In genomic region chr12:29164477-29165163, GRCh38 we compare ENCODE assay signal across 1 cellular context.
TF ChIP-seq lines count a peak whose summit lies in the region.

No MANE protein-coding gene starts in this region.

TF ChIP-seq in GM12878, 131 proteins besides CTCF, POLR2A, EP300 and RAD21 (continued from another document and continues in another):
- TF ChIP-seq, protein P1, sequence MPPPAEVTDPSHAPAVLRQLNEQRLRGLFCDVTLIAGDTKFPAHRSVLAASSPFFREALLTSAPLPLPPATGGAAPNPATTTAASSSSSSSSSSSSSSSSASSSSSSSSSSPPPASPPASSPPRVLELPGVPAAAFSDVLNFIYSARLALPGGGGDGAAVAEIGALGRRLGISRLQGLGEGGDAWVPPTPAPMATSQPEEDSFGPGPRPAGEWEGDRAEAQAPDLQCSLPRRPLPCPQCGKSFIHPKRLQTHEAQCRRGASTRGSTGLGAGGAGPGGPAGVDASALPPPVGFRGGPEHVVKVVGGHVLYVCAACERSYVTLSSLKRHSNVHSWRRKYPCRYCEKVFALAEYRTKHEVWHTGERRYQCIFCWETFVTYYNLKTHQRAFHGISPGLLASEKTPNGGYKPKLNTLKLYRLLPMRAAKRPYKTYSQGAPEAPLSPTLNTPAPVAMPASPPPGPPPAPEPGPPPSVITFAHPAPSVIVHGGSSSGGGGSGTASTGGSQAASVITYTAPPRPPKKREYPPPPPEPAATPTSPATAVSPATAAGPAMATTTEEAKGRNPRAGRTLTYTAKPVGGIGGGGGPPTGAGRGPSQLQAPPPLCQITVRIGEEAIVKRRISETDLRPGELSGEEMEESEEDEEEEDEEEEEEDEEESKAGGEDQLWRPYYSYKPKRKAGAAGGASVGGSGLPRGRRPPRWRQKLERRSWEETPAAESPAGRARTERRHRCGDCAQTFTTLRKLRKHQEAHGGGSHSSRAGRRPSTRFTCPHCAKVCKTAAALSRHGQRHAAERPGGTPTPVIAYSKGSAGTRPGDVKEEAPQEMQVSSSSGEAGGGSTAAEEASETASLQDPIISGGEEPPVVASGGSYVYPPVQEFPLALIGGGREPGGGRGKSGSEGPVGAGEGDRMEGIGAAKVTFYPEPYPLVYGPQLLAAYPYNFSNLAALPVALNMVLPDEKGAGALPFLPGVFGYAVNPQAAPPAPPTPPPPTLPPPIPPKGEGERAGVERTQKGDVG (CRISPR knock-in tag; IDR thresholded peaks at IDR 0.05): no peak
- TF ChIP-seq IRF5 (IDR thresholded peaks at IDR 0.05; ENCODE audit: borderline replicate concordance): no peak
- no peak for TF ChIP-seq TBL1XR1 (IDR thresholded peaks at IDR 0.05; ENCODE audit: low read depth, low read length)
- TF ChIP-seq, protein P2, sequence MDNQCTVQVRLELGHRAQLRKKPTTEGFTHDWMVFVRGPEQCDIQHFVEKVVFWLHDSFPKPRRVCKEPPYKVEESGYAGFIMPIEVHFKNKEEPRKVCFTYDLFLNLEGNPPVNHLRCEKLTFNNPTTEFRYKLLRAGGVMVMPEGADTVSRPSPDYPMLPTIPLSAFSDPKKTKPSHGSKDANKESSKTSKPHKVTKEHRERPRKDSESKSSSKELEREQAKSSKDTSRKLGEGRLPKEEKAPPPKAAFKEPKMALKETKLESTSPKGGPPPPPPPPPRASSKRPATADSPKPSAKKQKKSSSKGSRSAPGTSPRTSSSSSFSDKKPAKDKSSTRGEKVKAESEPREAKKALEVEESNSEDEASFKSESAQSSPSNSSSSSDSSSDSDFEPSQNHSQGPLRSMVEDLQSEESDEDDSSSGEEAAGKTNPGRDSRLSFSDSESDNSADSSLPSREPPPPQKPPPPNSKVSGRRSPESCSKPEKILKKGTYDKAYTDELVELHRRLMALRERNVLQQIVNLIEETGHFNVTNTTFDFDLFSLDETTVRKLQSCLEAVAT (IDR thresholded peaks at IDR 0.05): 0 out of 2 replicates have a peak, but pooled peaks have one; percentile 37
- TF ChIP-seq HDAC2 (IDR thresholded peaks at IDR 0.05): no peak
- no peak for TF ChIP-seq CBFB (IDR thresholded peaks at IDR 0.05; ENCODE audit: low read depth)
- no peak for TF ChIP-seq ZNF207 (IDR thresholded peaks at IDR 0.05; ENCODE audit: borderline replicate concordance)
- no peak for TF ChIP-seq SUPT20H (IDR thresholded peaks at IDR 0.05; ENCODE audit: borderline replicate concordance, control insufficient read depth, low read depth, low read length)
- TF ChIP-seq NR2C2 (IDR thresholded peaks at IDR 0.05; ENCODE audit: borderline replicate concordance, control insufficient read depth, insufficient read length, low read depth): no peak
- TF ChIP-seq LARP7 (IDR thresholded peaks at IDR 0.05): no peak
- TF ChIP-seq POLR2AphosphoS5 (IDR thresholded peaks at IDR 0.05; ENCODE audit: low read length): no peak
- no peak for TF ChIP-seq RCOR1 (conservative IDR thresholded peaks at IDR 0.05; ENCODE audit: low read depth, low read length)
- TF ChIP-seq REST (IDR thresholded peaks at IDR 0.05; ENCODE audit: low read depth, low read length): no peak
- TF ChIP-seq, protein P3, sequence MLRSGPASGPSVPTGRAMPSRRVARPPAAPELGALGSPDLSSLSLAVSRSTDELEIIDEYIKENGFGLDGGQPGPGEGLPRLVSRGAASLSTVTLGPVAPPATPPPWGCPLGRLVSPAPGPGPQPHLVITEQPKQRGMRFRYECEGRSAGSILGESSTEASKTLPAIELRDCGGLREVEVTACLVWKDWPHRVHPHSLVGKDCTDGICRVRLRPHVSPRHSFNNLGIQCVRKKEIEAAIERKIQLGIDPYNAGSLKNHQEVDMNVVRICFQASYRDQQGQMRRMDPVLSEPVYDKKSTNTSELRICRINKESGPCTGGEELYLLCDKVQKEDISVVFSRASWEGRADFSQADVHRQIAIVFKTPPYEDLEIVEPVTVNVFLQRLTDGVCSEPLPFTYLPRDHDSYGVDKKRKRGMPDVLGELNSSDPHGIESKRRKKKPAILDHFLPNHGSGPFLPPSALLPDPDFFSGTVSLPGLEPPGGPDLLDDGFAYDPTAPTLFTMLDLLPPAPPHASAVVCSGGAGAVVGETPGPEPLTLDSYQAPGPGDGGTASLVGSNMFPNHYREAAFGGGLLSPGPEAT (IDR thresholded peaks at IDR 0.05; ENCODE audit: low read depth): peak; percentile 74; the same call in 1 of the 2 replicates
- TF ChIP-seq MXI1 (IDR thresholded peaks at IDR 0.05; ENCODE audit: low read depth, low read length): peak; percentile 63; the same call in 1 of the 2 replicates
- TF ChIP-seq NFYA (IDR thresholded peaks at IDR 0.05; ENCODE audit: borderline replicate concordance, low read depth, low read length): no peak
- no peak for TF ChIP-seq IRF3 (IDR thresholded peaks at IDR 0.05)
- no peak for TF ChIP-seq GATAD2B (conservative IDR thresholded peaks at IDR 0.05; ENCODE audit: low read depth)
- TF ChIP-seq CBX5 (IDR thresholded peaks at IDR 0.05; ENCODE audit: low read depth): peak; percentile 85; the same call in 1 of the 2 replicates
- TF ChIP-seq, protein P4, sequence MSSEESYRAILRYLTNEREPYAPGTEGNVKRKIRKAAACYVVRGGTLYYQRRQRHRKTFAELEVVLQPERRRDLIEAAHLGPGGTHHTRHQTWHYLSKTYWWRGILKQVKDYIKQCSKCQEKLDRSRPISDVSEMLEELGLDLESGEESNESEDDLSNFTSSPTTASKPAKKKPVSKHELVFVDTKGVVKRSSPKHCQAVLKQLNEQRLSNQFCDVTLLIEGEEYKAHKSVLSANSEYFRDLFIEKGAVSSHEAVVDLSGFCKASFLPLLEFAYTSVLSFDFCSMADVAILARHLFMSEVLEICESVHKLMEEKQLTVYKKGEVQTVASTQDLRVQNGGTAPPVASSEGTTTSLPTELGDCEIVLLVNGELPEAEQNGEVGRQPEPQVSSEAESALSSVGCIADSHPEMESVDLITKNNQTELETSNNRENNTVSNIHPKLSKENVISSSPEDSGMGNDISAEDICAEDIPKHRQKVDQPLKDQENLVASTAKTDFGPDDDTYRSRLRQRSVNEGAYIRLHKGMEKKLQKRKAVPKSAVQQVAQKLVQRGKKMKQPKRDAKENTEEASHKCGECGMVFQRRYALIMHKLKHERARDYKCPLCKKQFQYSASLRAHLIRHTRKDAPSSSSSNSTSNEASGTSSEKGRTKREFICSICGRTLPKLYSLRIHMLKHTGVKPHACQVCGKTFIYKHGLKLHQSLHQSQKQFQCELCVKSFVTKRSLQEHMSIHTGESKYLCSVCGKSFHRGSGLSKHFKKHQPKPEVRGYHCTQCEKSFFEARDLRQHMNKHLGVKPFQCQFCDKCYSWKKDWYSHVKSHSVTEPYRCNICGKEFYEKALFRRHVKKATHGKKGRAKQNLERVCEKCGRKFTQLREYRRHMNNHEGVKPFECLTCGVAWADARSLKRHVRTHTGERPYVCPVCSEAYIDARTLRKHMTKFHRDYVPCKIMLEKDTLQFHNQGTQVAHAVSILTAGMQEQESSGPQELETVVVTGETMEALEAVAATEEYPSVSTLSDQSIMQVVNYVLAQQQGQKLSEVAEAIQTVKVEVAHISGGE (CRISPR knock-in tag; IDR thresholded peaks at IDR 0.05): no peak
- peak; percentile 68 for TF ChIP-seq MEF2B (IDR thresholded peaks at IDR 0.05; ENCODE audit: partially characterized antibody, poor library complexity, severe bottlenecking)
- TF ChIP-seq BMI1 (IDR thresholded peaks at IDR 0.05; ENCODE audit: borderline replicate concordance): peak; percentile 87
- no peak for TF ChIP-seq SREBF2 (IDR thresholded peaks at IDR 0.05; ENCODE audit: low read length)
- TF ChIP-seq, protein P5, sequence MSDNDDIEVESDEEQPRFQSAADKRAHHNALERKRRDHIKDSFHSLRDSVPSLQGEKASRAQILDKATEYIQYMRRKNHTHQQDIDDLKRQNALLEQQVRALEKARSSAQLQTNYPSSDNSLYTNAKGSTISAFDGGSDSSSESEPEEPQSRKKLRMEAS (IDR thresholded peaks at IDR 0.05; ENCODE audit: low read depth, low read length): no peak
- TF ChIP-seq BACH1 (IDR thresholded peaks at IDR 0.05; ENCODE audit: borderline replicate concordance): peak; percentile 91; the same call in 1 of the 2 replicates
- no peak for TF ChIP-seq SREBF1 (IDR thresholded peaks at IDR 0.05; ENCODE audit: low read length)
- TF ChIP-seq MTA2 (IDR thresholded peaks at IDR 0.05; ENCODE audit: low read depth): peak; percentile 94
- TF ChIP-seq, protein P6, sequence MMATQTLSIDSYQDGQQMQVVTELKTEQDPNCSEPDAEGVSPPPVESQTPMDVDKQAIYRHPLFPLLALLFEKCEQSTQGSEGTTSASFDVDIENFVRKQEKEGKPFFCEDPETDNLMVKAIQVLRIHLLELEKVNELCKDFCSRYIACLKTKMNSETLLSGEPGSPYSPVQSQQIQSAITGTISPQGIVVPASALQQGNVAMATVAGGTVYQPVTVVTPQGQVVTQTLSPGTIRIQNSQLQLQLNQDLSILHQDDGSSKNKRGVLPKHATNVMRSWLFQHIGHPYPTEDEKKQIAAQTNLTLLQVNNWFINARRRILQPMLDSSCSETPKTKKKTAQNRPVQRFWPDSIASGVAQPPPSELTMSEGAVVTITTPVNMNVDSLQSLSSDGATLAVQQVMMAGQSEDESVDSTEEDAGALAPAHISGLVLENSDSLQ (IDR thresholded peaks at IDR 0.05): 0 out of 2 replicates have a peak, but pooled peaks have one; percentile 5
- 0 out of 2 replicates have a peak, but pooled peaks have one; percentile 5 for TF ChIP-seq NR2C1 (IDR thresholded peaks at IDR 0.05)
- no peak for TF ChIP-seq CREB1 (IDR thresholded peaks at IDR 0.05; ENCODE audit: low read depth)
- TF ChIP-seq NFXL1 (IDR thresholded peaks at IDR 0.05; ENCODE audit: borderline replicate concordance): no peak
- TF ChIP-seq HDGF (IDR thresholded peaks at IDR 0.05): no peak
- TF ChIP-seq RFX5 (IDR thresholded peaks at IDR 0.05; ENCODE audit: low read depth, low read length): no peak
- no peak for TF ChIP-seq GABPA (IDR thresholded peaks at IDR 0.05; ENCODE audit: low read depth)
- no peak for TF ChIP-seq PAX8 (IDR thresholded peaks at IDR 0.05)
- no peak for TF ChIP-seq TAF1 (IDR thresholded peaks at IDR 0.05; ENCODE audit: borderline replicate concordance, low read depth, low read length)
- TF ChIP-seq ATF3 (IDR thresholded peaks at IDR 0.05; ENCODE audit: borderline replicate concordance, extremely low read depth, low read depth, low read length): no peak; the same call in 1 of the 2 replicates
- no peak for TF ChIP-seq KLF5 (IDR thresholded peaks at IDR 0.05; ENCODE audit: partially characterized antibody)
- no peak for TF ChIP-seq ZBTB33 (IDR thresholded peaks at IDR 0.05)
- peak; percentile 77; the same call in 1 of the 2 replicates for TF ChIP-seq IRF4 (IDR thresholded peaks at IDR 0.05; ENCODE audit: low read depth, low read length)
